17 cellular contexts compared by ENCODE assay signal in the genomic region with DNA sequence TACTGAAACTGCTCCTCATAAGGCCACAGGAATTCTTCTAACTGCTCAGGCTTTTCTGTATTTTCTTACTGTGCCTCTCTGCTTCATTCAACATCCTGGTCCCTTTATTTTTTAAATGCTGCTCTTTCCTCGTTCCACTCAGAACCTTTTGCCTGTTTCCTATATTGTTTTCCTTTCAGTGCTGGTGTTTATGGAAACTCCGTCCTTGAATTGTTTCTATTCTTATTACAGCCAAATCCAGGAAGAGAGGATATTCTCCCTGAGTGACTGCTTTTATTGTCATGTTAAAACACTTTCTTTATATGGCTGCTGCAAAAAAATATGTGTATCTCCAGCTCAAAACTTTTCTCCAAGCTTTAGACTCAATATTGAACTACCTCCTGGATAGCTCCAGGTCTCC.
A peak's percentile ranks its signal among the peaks of the same experiment; 100 is the strongest.
DNase-seq lines count a peak whose midpoint lies in the region; ATAC-seq, FAIRE-seq and TF ChIP-seq lines count a peak whose summit lies in the region.
"Had no signal": no experiment of that assay in that cellular context is flagged by ENCODE, and none has a peak within 500 bp of the region (broad histone marks: within the 10 kb centered on the region; RNA-seq: fewer than 3 reads in every experiment).

No MANE protein-coding gene starts in this region.

- no peaks in the 10 kb centered on the region for H3K27me3 ChIP-seq in osteoblast (ENCODE audit: insufficient read depth, low read length)

- TF ChIP-seq CTCF in WTC11 (IDR thresholded peaks at IDR 0.05): no peak
- no peak for TF ChIP-seq CTCF in endothelial cell (IDR thresholded peaks at IDR 0.05; ENCODE audit: unreplicated experiment)
- TF ChIP-seq CTCF in osteoblast (IDR thresholded peaks at IDR 0.05; ENCODE audit: extremely low read depth, low read depth, low read length): no peak
- no peak for TF ChIP-seq CTCF in D721Med (IDR thresholded peaks at IDR 0.05; ENCODE audit: insufficient read depth, missing control alignments)

- CTCF ChIA-PET in WTC11 (lab: Charles Lee): interaction anchor here (0.5 to 1.1 kb wide), 2 partner anchors 34 to 858 kb away, joined by 3 to 5 read pairs; no protein-coding TSS in a partner anchor

- H3K9me3 ChIP-seq in osteoblast (ENCODE audit: low read depth, low read length): no peaks in the 10 kb centered on the region

- H3K79me2 ChIP-seq in osteoblast (ENCODE audit: insufficient read depth, low read length): no peaks in the 10 kb centered on the region

- POLR2A ChIA-PET in WTC11 (lab: Charles Lee): no interaction called here

- DNase-seq in WTC11 (ENCODE audit: low spot score): no peak
- DNase-seq in endothelial cell (ENCODE audit: low spot score): no peak
- DNase-seq in left colon: no peak
- DNase-seq in osteoblast (ENCODE audit: insufficient read length, low spot score, missing footprints): no peak
- no peak for DNase-seq in left cardiac atrium
- no peak for DNase-seq in D721Med (ENCODE audit: insufficient read length, low spot score)
- DNase-seq in activated CD4-positive, alpha-beta T cell treated with anti-CD3 and anti-CD28 coated beads for 48 hours: no peak
- DNase-seq in GM19238 (ENCODE audit: insufficient read length, low spot score): no peak
- DNase-seq: C1 segment of cervical spinal cord; CD8-positive, alpha-beta T cell; COR-L47 had no signal

- H2AFZ ChIP-seq in osteoblast (ENCODE audit: low read length): peak overlapping the region; percentile 23

- ATAC-seq in WTC11 (peak; percentile 53; the same call in 1 of the 2 replicates), left colon (peak; percentile 66), left cardiac atrium (no peak)
- ATAC-seq: CD8-positive, alpha-beta T cell; GM12878; HCT116 had no signal

- H3K27me3 Mint-ChIP-seq in WTC11 (ENCODE audit: low read depth) (no peaks in the 10 kb centered on the region), endothelial cell (ENCODE audit: unreplicated experiment) (peaks cover 3% of the 10 kb centered on the region)

- no peak overlapping the region for H3K4me3 ChIP-seq in osteoblast (ENCODE audit: insufficient read depth, low read length)
- H3K4me3 ChIP-seq: GM12878 had no signal

- H3K9me3 Mint-ChIP-seq in WTC11: peaks cover 7% of the 10 kb centered on the region; the same call in 1 of the 2 replicates
- no peaks in the 10 kb centered on the region for H3K9me3 Mint-ChIP-seq in endothelial cell (ENCODE audit: unreplicated experiment)

- H4K20me1 ChIP-seq in osteoblast (ENCODE audit: insufficient read depth, low read length): no peaks in the 10 kb centered on the region

- no peaks in the 10 kb centered on the region for H3K36me3 ChIP-seq in osteoblast (ENCODE audit: insufficient read depth, low read length)

- H3K4me3 Mint-ChIP-seq in WTC11: peak overlapping the region; percentile 2; the same call in 1 of the 2 replicates
- peak overlapping the region; percentile 3 for H3K4me3 Mint-ChIP-seq in endothelial cell (ENCODE audit: unreplicated experiment)
- H3K4me3 Mint-ChIP-seq: B cell; CD8-positive, alpha-beta T cell had no signal

- no peak for FAIRE-seq in D721Med (lab: Jason Lieb, UNC)
- FAIRE-seq: A204.1, GM12878, GM18507 had no signal

- H3K4me1 Mint-ChIP-seq in WTC11 (peaks cover 28% of the 10 kb centered on the region), endothelial cell (ENCODE audit: unreplicated experiment) (peaks cover 34% of the 10 kb centered on the region)
- H3K4me1 Mint-ChIP-seq: B cell had no signal

- peak overlapping the region; percentile 80 for H3K27ac Mint-ChIP-seq in WTC11
- H3K27ac Mint-ChIP-seq in endothelial cell (ENCODE audit: unreplicated experiment): peak overlapping the region; percentile 71
- H3K27ac Mint-ChIP-seq: B cell; CD8-positive, alpha-beta T cell had no signal

- intact Hi-C loops in left colon (cut with DNase I, micrococcal nuclease) (no loop called here), left cardiac atrium (cut with DNase I) (no loop called here)

- no peaks in the 10 kb centered on the region for H3K4me1 ChIP-seq in osteoblast (ENCODE audit: insufficient read depth, low read length)

- H3K36me3 Mint-ChIP-seq in WTC11 (no peaks in the 10 kb centered on the region; the same call in 1 of the 2 replicates), endothelial cell (ENCODE audit: low read depth, unreplicated experiment) (no peaks in the 10 kb centered on the region)
- H3K36me3 Mint-ChIP-seq: CD8-positive, alpha-beta T cell had no signal

- no peak overlapping the region for H3K4me2 ChIP-seq in osteoblast (ENCODE audit: insufficient read depth, low read length)

- no peak overlapping the region for H3K27ac ChIP-seq in osteoblast (ENCODE audit: low read depth, low read length)
- H3K27ac ChIP-seq: HL-60 had no signal

TF ChIP-seq in WTC11, 78 proteins besides CTCF, POLR2A, EP300 and RAD21 (continues in another document):
- TF ChIP-seq, protein P1, sequence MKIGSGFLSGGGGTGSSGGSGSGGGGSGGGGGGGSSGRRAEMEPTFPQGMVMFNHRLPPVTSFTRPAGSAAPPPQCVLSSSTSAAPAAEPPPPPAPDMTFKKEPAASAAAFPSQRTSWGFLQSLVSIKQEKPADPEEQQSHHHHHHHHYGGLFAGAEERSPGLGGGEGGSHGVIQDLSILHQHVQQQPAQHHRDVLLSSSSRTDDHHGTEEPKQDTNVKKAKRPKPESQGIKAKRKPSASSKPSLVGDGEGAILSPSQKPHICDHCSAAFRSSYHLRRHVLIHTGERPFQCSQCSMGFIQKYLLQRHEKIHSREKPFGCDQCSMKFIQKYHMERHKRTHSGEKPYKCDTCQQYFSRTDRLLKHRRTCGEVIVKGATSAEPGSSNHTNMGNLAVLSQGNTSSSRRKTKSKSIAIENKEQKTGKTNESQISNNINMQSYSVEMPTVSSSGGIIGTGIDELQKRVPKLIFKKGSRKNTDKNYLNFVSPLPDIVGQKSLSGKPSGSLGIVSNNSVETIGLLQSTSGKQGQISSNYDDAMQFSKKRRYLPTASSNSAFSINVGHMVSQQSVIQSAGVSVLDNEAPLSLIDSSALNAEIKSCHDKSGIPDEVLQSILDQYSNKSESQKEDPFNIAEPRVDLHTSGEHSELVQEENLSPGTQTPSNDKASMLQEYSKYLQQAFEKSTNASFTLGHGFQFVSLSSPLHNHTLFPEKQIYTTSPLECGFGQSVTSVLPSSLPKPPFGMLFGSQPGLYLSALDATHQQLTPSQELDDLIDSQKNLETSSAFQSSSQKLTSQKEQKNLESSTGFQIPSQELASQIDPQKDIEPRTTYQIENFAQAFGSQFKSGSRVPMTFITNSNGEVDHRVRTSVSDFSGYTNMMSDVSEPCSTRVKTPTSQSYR (CRISPR knock-in tag; IDR thresholded peaks at IDR 0.05): no peak
- TF ChIP-seq ZNF138 (CRISPR knock-in tag; conservative IDR thresholded peaks at IDR 0.05): no peak
- TF ChIP-seq, protein P2, sequence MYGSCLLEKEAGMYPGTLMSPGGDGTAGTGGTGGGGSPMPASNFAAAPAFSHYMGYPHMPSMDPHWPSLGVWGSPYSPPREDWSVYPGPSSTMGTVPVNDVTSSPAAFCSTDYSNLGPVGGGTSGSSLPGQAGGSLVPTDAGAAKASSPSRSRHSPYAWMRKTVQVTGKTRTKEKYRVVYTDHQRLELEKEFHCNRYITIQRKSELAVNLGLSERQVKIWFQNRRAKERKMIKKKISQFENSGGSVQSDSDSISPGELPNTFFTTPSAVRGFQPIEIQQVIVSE (CRISPR knock-in tag; IDR thresholded peaks at IDR 0.05; ENCODE audit: borderline replicate concordance): no peak
- TF ChIP-seq FOXP1 (CRISPR knock-in tag; IDR thresholded peaks at IDR 0.05; ENCODE audit: borderline replicate concordance): no peak
- TF ChIP-seq, protein P3, sequence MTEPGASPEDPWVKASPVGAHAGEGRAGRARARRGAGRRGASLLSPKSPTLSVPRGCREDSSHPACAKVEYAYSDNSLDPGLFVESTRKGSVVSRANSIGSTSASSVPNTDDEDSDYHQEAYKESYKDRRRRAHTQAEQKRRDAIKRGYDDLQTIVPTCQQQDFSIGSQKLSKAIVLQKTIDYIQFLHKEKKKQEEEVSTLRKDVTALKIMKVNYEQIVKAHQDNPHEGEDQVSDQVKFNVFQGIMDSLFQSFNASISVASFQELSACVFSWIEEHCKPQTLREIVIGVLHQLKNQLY (CRISPR knock-in tag; IDR thresholded peaks at IDR 0.05): no peak
- TF ChIP-seq TCF7 (CRISPR knock-in tag; IDR thresholded peaks at IDR 0.05; ENCODE audit: low read depth): no peak
- no peak for TF ChIP-seq ETV6 (CRISPR knock-in tag; IDR thresholded peaks at IDR 0.05)
- TF ChIP-seq, protein P4, sequence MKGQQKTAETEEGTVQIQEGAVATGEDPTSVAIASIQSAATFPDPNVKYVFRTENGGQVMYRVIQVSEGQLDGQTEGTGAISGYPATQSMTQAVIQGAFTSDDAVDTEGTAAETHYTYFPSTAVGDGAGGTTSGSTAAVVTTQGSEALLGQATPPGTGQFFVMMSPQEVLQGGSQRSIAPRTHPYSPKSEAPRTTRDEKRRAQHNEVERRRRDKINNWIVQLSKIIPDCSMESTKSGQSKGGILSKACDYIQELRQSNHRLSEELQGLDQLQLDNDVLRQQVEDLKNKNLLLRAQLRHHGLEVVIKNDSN (CRISPR knock-in tag; IDR thresholded peaks at IDR 0.05): no peak
- TF ChIP-seq SOX15 (CRISPR knock-in tag; IDR thresholded peaks at IDR 0.05): no peak
- TF ChIP-seq, protein P5, sequence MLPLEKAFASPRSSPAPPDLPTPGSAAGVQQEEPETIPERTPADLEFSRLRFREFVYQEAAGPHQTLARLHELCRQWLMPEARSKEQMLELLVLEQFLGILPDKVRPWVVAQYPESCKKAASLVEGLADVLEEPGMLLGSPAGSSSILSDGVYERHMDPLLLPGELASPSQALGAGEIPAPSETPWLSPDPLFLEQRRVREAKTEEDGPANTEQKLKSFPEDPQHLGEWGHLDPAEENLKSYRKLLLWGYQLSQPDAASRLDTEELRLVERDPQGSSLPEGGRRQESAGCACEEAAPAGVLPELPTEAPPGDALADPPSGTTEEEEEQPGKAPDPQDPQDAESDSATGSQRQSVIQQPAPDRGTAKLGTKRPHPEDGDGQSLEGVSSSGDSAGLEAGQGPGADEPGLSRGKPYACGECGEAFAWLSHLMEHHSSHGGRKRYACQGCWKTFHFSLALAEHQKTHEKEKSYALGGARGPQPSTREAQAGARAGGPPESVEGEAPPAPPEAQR (CRISPR knock-in tag; IDR thresholded peaks at IDR 0.05): no peak
- TF ChIP-seq, protein P6, sequence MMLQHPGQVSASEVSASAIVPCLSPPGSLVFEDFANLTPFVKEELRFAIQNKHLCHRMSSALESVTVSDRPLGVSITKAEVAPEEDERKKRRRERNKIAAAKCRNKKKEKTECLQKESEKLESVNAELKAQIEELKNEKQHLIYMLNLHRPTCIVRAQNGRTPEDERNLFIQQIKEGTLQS (CRISPR knock-in tag; conservative IDR thresholded peaks at IDR 0.05): no peak
- TF ChIP-seq, protein P7, sequence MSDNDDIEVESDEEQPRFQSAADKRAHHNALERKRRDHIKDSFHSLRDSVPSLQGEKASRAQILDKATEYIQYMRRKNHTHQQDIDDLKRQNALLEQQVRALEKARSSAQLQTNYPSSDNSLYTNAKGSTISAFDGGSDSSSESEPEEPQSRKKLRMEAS (CRISPR knock-in tag; IDR thresholded peaks at IDR 0.05): no peak

Comparison
In these comparisons a context has a peak if more than half of its experiments do, and no peak if none do; other contexts are left out.
1. ATAC-seq: peak in WTC11 (single experiment) and left colon (single experiment); none in left cardiac atrium (0 of 2).